8 cellular contexts compared by ENCODE assay signal in the genomic region with DNA sequence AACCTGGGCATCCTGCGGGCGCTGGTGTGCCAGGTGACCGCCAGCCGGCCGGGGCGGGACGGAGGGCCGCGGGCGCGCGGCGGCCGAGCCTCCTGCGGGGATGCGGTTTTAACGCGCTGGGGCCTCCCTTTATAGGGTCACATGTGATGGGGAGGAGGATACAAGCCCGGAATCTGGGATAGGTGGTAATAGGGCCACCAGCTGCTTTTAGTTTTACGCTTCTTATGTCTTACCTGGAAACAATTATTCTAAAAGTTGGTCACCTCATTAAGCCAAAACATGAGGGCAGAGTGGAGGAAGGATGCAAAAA. TPM values are rescaled to one million over a fixed set of nuclear protein-coding genes. Genes with fewer than 3 reads are reported as not detected.
A peak's percentile ranks its signal among the peaks of the same experiment; 100 is the strongest.
DNase-seq lines count a peak whose midpoint lies in the region; TF ChIP-seq lines count a peak whose summit lies in the region.

No MANE protein-coding gene starts in this region.

- H3K4me1 Mint-ChIP-seq in CD4-positive, alpha-beta memory T cell = peaks cover 32 to 56% (median 41%) of the 10 kb centered on the region in 4 donors

- H2AFZ ChIP-seq in mammary epithelial cell (ENCODE audit: low read depth, low read length) = peak overlapping the region; percentile 87

- CTCF ChIA-PET in CD4-positive, alpha-beta memory T cell (lab: Charles Lee; ENCODE audit: partially characterized antibody) = interaction anchor here (2.5 kb wide), 1 partner anchor 18 kb away, joined by 13 read pairs; no protein-coding TSS in a partner anchor
- CTCF ChIA-PET in mammary epithelial cell (lab: Charles Lee; ENCODE audit: low non-redundant PET) = no interaction called here

- peaks cover 30% of the 10 kb centered on the region for H3K4me1 ChIP-seq in CD4-positive, alpha-beta memory T cell (ENCODE audit: insufficient read depth, low read length)
- H3K4me1 ChIP-seq in mammary epithelial cell (ENCODE audit: insufficient read depth, low read length) (peaks cover 28% of the 10 kb centered on the region), mesodermal cell (ENCODE audit: control insufficient read depth, insufficient read depth, low read length, poor library complexity, severe bottlenecking) (peaks cover 23% of the 10 kb centered on the region)

- no peaks in the 10 kb centered on the region for H3K27me3 ChIP-seq in CD4-positive, alpha-beta memory T cell (ENCODE audit: insufficient read depth, low read length)
- H3K27me3 ChIP-seq in mammary epithelial cell (ENCODE audit: insufficient read depth, low read length) = no peaks in the 10 kb centered on the region

- peak overlapping the region; percentile 80 to 92 (median 88) for H3K4me3 Mint-ChIP-seq in CD4-positive, alpha-beta memory T cell

- peaks cover 21 to 41% of the 10 kb centered on the region in 2 donors for H3K36me3 Mint-ChIP-seq in CD4-positive, alpha-beta memory T cell

- no peaks in the 10 kb centered on the region for H4K20me1 ChIP-seq in mammary epithelial cell (ENCODE audit: insufficient read depth, low read length)

- H3K27ac ChIP-seq in CD4-positive, alpha-beta memory T cell (ENCODE audit: low read depth, low read length) = peak overlapping the region; percentile 91
- H3K27ac ChIP-seq in mammary epithelial cell (ENCODE audit: insufficient read depth, low read depth, low read length) (peak overlapping the region; percentile 92), mesodermal cell (ENCODE audit: low read depth, low read length, severe bottlenecking) (peak overlapping the region; percentile 92)

- peaks cover 3% of the 10 kb centered on the region for H3K36me3 ChIP-seq in CD4-positive, alpha-beta memory T cell (ENCODE audit: insufficient read depth, low read length)
- H3K36me3 ChIP-seq in mammary epithelial cell (ENCODE audit: insufficient read depth, low read length) = peaks cover 8% of the 10 kb centered on the region
- H3K36me3 ChIP-seq in mesodermal cell (ENCODE audit: control insufficient read depth, insufficient read depth, low read length) = peaks cover 40% of the 10 kb centered on the region

- POLR2A ChIA-PET in CD4-positive, alpha-beta memory T cell (lab: Charles Lee; ENCODE audit: partially characterized antibody) = interaction anchor here (1.3 to 3.3 kb wide), 6 partner anchors 9 to 505 kb away, joined by 3 to 38 read pairs (median 12); a partner anchor contains a TSS

- H3K27ac Mint-ChIP-seq in CD4-positive, alpha-beta memory T cell = peak overlapping the region; percentile 59 to 94 (median 88)

- H3K9ac ChIP-seq in mammary epithelial cell (ENCODE audit: insufficient read depth, low read length) = peak overlapping the region; percentile 68

- H3K4me3 ChIP-seq in CD4-positive, alpha-beta memory T cell (ENCODE audit: low read length in 2 of 2) = peak overlapping the region; percentile 11 to 82
- peak overlapping the region; percentile 70 to 97 (median 88) for H3K4me3 ChIP-seq in mammary epithelial cell (replicated peaks in 1 of 3; ENCODE audit: insufficient read depth in 1 of 3, low read depth in 2 of 3, low read length in 3 of 3)
- H3K4me3 ChIP-seq in mesodermal cell (ENCODE audit: extremely low read depth, insufficient read depth, low read length, poor library complexity, severe bottlenecking) = peak overlapping the region; percentile 79

- peak overlapping the region; percentile 87 for H3K4me2 ChIP-seq in mammary epithelial cell (ENCODE audit: insufficient read depth, low read depth, low read length)

- DNase-seq in CD4-positive, alpha-beta memory T cell = no peak
- DNase-seq in Kasumi-1 (lab: John Stamatoyannopoulos, UW) (peak; percentile 76 to 77), mammary epithelial cell (no peak), ureter (ENCODE audit: low spot score) (peak; percentile 67), NCI-H1436 treated with DMSO at 0.1 percent for 48 hours (lab: John Stamatoyannopoulos, UW) (no peak), HK-2 (ENCODE audit: unreplicated experiment) (no peak), NCI-H1417 treated with DMSO at 0.1 percent for 48 hours (lab: John Stamatoyannopoulos, UW) (no peak)

- no peaks in the 10 kb centered on the region for H3K9me3 ChIP-seq in CD4-positive, alpha-beta memory T cell (ENCODE audit: control insufficient read depth in 1 of 2, low read length in 2 of 2)
- H3K9me3 ChIP-seq in mammary epithelial cell (replicated peaks; ENCODE audit: insufficient read depth, low read length) = peaks cover 6% of the 10 kb centered on the region
- H3K9me3 ChIP-seq in mesodermal cell (ENCODE audit: control insufficient read depth, low read length) = peaks cover 15% of the 10 kb centered on the region

- no TSS peak for BruUV-seq in mammary epithelial cell (replicated peaks; lab: Mats Ljungman, UMichigan)

- in situ Hi-C loops in mammary epithelial cell (cut with MboI; ENCODE audit: low sequenced_read_pairs in 2 of 2) = no loop called here

- H3K9me3 Mint-ChIP-seq in CD4-positive, alpha-beta memory T cell = no peaks in the 10 kb centered on the region

- intact Hi-C loops in CD4-positive, alpha-beta memory T cell (cut with micrococcal nuclease) = loop anchor here (1.0 to 10.0 kb wide), 8 partner anchors 18 to 1120 kb away; a partner anchor contains a TSS
- intact Hi-C loops in mammary epithelial cell (cut with micrococcal nuclease) = loop anchor here (1.0 to 10.0 kb wide), 6 partner anchors 90 to 507 kb away; a partner anchor contains a TSS

- dilution Hi-C loops in mammary epithelial cell (cut with HindIII; ENCODE audit: low sequenced_read_pairs) = no loop called here

- TF ChIP-seq CTCF in mammary epithelial cell (conservative IDR thresholded peaks at IDR 0.05 in 1 of 2, IDR thresholded peaks at IDR 0.05 in 1 of 2; ENCODE audit: extremely low read depth in 1 of 2, insufficient read depth in 1 of 2, low read depth in 1 of 2, low read length in 2 of 2) = no peak

- no peaks in the 10 kb centered on the region for H3K27me3 Mint-ChIP-seq in CD4-positive, alpha-beta memory T cell

- peaks cover 64% of the 10 kb centered on the region for H3K79me2 ChIP-seq in mammary epithelial cell (ENCODE audit: insufficient read depth, low read length)

- WGBS in mammary epithelial cell (ENCODE audit: low coverage, missing lambda C conversion rate) = 0% methylated on average over 5 of the region's 20 CpGs
- 0 to 2% methylated on average over 5 to 11 of the region's 20 CpGs for WGBS in mesodermal cell (ENCODE audit: insufficient coverage in 2 of 2), 2 experiments

RNA-seq across cellular contexts. Expression of a gene that starts 0.6 kb away (rescaled TPM):
- total RNA-seq in CD4-positive, alpha-beta memory T cell = 10 to 100 TPM; 26.6 to 30.3 TPM
- 10 to 100 TPM; 11.3 to 12.3 TPM for polyA plus RNA-seq in CD4-positive, alpha-beta memory T cell
- total RNA-seq in mammary epithelial cell (10 to 100 TPM; 22.8 to 25.2 TPM), ureter (31.0 TPM)
- polyA plus RNA-seq in mammary epithelial cell = 7.2 TPM
- 6.8 TPM for polyA minus RNA-seq in mammary epithelial cell
- 13.3 TPM for polyA plus RNA-seq in mesodermal cell (2013, experiment 1 of 2)
- 13.8 TPM for polyA plus RNA-seq in mesodermal cell (2013, experiment 2 of 2)

RNA-seq across cellular contexts. Expression of a gene that starts 0.8 kb away (rescaled TPM):
- 10 to 100 TPM; 17.5 to 19.2 TPM for total RNA-seq in CD4-positive, alpha-beta memory T cell
- polyA plus RNA-seq in CD4-positive, alpha-beta memory T cell = 10 to 100 TPM; 11.2 to 22.1 TPM
- total RNA-seq in mammary epithelial cell (10 to 100 TPM; 49.7 to 57.0 TPM), ureter (41.5 TPM)
- 24.8 TPM for polyA plus RNA-seq in mammary epithelial cell
- 82.4 TPM for polyA minus RNA-seq in mammary epithelial cell
- 13.3 TPM for polyA plus RNA-seq in mesodermal cell (2013, experiment 1 of 2)
- 11.6 TPM for polyA plus RNA-seq in mesodermal cell (2013, experiment 2 of 2)

Comparison
In these comparisons a context has a peak if more than half of its experiments do, and no peak if none do; other contexts are left out.
1. DNase-seq: peak in Kasumi-1 (2 of 2) and ureter (single experiment); none in CD4-positive, alpha-beta memory T cell (0 of 5), mammary epithelial cell (single experiment), NCI-H1436 treated with DMSO at 0.1 percent for 48 hours (single experiment), HK-2 (single experiment) and NCI-H1417 treated with DMSO at 0.1 percent for 48 hours (single experiment).
2. Peak in every context shown above with its lines, with median percentiles within 50 percentile points of each other: H3K27ac ChIP-seq and H3K4me3 ChIP-seq.